8 cellular contexts compared by ENCODE assay signal in the genomic region with DNA sequence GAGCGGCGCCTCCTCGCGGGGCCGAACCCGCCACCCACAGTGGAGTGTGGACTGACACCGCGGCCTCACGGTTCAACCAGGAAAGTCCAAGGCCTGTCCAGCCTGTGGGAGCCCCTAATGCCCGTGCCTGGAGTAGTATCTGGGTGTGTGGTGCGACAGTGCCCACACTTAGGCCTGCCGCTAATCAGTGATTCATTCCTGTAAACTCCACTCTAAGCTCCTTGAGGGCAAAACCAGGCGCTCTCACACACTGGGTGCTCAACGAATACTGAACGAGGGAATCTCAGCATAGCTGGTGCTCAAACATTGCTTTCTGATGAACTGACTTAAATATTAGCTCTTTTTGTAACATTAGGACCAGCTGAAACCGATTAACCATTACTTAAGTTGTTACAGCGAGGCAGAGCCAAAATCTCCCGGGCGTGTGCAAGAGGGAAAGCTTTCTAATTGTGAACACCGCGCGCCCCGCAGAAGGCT. TPM values are rescaled to one million over a fixed set of nuclear protein-coding genes. Genes with fewer than 3 reads are reported as not detected.
DNase-seq lines count a peak whose midpoint lies in the region; ATAC-seq and FAIRE-seq lines count a peak whose summit lies in the region.

No MANE protein-coding gene starts in this region.

- peaks cover 64% of the 10 kb centered on the region for H3K27me3 Mint-ChIP-seq in activated naive CD4-positive, alpha-beta T cell treated with anti-CD3 and anti-CD28 coated beads, Interleukin-2, amount 10 ng/mL, durations not matched to agents 7 days and 5 days

- CTCF ChIA-PET in activated naive CD4-positive, alpha-beta T cell treated with anti-CD3 and anti-CD28 coated beads, Interleukin-2, amount 10 ng/mL, durations not matched to agents 7 days and 5 days (lab: Charles Lee) = no interaction called here

- H3K27me3 ChIP-seq in small intestine (ENCODE audit: control insufficient read depth in 2 of 2, insufficient read depth in 2 of 2, low read length in 2 of 2) = no peaks in the 10 kb centered on the region

- 28 to 31% (median 28%) methylated on average over 23 of the region's 23 CpGs for WGBS in small intestine, 3 donors

- no peaks in the 10 kb centered on the region for H3K36me3 Mint-ChIP-seq in activated naive CD4-positive, alpha-beta T cell treated with anti-CD3 and anti-CD28 coated beads, Interleukin-2, amount 10 ng/mL, durations not matched to agents 7 days and 5 days

- peak; percentile 19 for ATAC-seq in HG03460 (IDR thresholded peaks at IDR 0.05; ENCODE audit: unreplicated experiment)
- ATAC-seq in HG03378 (IDR thresholded peaks at IDR 0.05; ENCODE audit: unreplicated experiment) = no peak
- ATAC-seq in HG03457 (IDR thresholded peaks at IDR 0.05; ENCODE audit: unreplicated experiment) = no peak

- no peaks in the 10 kb centered on the region for H3K36me3 ChIP-seq in small intestine (ENCODE audit: control insufficient read depth in 2 of 2, insufficient read depth in 2 of 2, low read length in 2 of 2)

- H3K9me3 ChIP-seq in iPS-18c (ENCODE audit: control insufficient read depth, insufficient read depth, low read length) (no peaks in the 10 kb centered on the region), small intestine (ENCODE audit: control insufficient read depth, low read depth) (no peaks in the 10 kb centered on the region)

- peak overlapping the region; percentile 71 for H3K4me3 Mint-ChIP-seq in activated naive CD4-positive, alpha-beta T cell treated with anti-CD3 and anti-CD28 coated beads, Interleukin-2, amount 10 ng/mL, durations not matched to agents 7 days and 5 days

- H3K4me3 ChIP-seq in iPS-18c (ENCODE audit: insufficient read depth, low read depth, low read length) = peak overlapping the region; percentile 72
- H3K4me3 ChIP-seq in small intestine (ENCODE audit: low read depth in 1 of 2, low read length in 2 of 2) = peak overlapping the region; percentile 29 to 83

- no peak for FAIRE-seq in small intestine (lab: Jason Lieb, UNC)

- no peaks in the 10 kb centered on the region for H3K9me3 Mint-ChIP-seq in activated naive CD4-positive, alpha-beta T cell treated with anti-CD3 and anti-CD28 coated beads, Interleukin-2, amount 10 ng/mL, durations not matched to agents 7 days and 5 days

- H3K27ac ChIP-seq in small intestine (ENCODE audit: low read depth in 1 of 2, low read length in 1 of 2) = peak overlapping the region; percentile 58 to 88

- peaks cover 26% of the 10 kb centered on the region for H3K4me1 Mint-ChIP-seq in activated naive CD4-positive, alpha-beta T cell treated with anti-CD3 and anti-CD28 coated beads, Interleukin-2, amount 10 ng/mL, durations not matched to agents 7 days and 5 days

- H3K4me1 ChIP-seq in small intestine (ENCODE audit: control insufficient read depth in 2 of 2, insufficient read depth in 1 of 2, low read depth in 1 of 2, low read length in 1 of 2) = no peaks in the 10 kb centered on the region

- no peak for DNase-seq in activated naive CD4-positive, alpha-beta T cell treated with anti-CD3 and anti-CD28 coated beads, Interleukin-2, amount 10 ng/mL, durations not matched to agents 7 days and 5 days
- no peak for DNase-seq in activated naive CD4-positive, alpha-beta T cell treated with Interleukin-2 at 50 U/mL for 16 hours
- DNase-seq in amniotic stem cell (lab: John Stamatoyannopoulos, UW) = peak; percentile 62
- peak; percentile 67 for DNase-seq in small intestine

- H3K27ac Mint-ChIP-seq in activated naive CD4-positive, alpha-beta T cell treated with anti-CD3 and anti-CD28 coated beads, Interleukin-2, amount 10 ng/mL, durations not matched to agents 7 days and 5 days = no peak overlapping the region

RNA-seq across cellular contexts. Expression of gene GSDME, which starts 0.6 kb away (rescaled TPM):
- 100 to 1,000 TPM in 2 of 3 donors, 1 to 10 TPM in 1; 4.0 to 118 (median 105) TPM for polyA plus RNA-seq in small intestine

Comparison
In these comparisons a context has a peak if more than half of its experiments do, and no peak if none do; other contexts are left out.
1. DNase-seq: peak in amniotic stem cell (single experiment) and small intestine (single experiment); none in activated naive CD4-positive, alpha-beta T cell treated with anti-CD3 and anti-CD28 coated beads, Interleukin-2, amount 10 ng/mL, durations not matched to agents 7 days and 5 days (single experiment) and activated naive CD4-positive, alpha-beta T cell treated with Interleukin-2 at 50 U/mL for 16 hours (single experiment).